In the genomic region with DNA sequence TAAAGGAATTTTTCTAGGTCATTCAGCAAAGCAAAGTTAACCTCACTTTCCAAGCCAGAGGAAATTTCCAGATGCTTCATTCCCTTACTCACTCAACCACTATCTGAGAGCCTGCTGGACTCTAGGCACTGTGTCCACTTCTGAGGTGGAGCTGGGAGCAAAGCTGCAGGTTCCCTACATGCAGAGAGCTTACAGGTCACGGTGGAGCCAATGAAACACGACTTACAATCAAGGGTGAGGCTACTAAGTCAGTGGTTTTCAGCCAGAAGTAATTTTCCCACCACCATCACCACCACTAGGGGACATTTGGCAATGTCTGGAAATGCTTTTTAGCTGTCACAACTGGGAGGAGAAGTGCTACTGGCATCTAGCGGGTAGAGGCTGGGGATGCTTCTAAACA, we compare ENCODE assay signal across 16 cellular contexts. TPM values are rescaled to one million over a fixed set of nuclear protein-coding genes. Genes with fewer than 3 reads are reported as not detected.
A peak's percentile ranks its signal among the peaks of the same experiment; 100 is the strongest.
DNase-seq lines count a peak whose midpoint lies in the region; ATAC-seq and TF ChIP-seq lines count a peak whose summit lies in the region.
"Had no signal": no experiment of that assay in that cellular context is flagged by ENCODE, and none has a peak within 500 bp of the region (broad histone marks: within the 10 kb centered on the region; RNA-seq: fewer than 3 reads in every experiment).

No MANE protein-coding gene starts in this region.

- TF ChIP-seq CTCF in BE2C (IDR thresholded peaks at IDR 0.05; ENCODE audit: low read depth, low read length) (peak; percentile 72), kidney epithelial cell (IDR thresholded peaks at IDR 0.05; ENCODE audit: insufficient read depth, low read length, poor library complexity, severe bottlenecking) (peak; percentile 21), GM13977 (IDR thresholded peaks at IDR 0.05; ENCODE audit: extremely low read depth, insufficient read depth, missing control alignments) (no peak)

- no peaks in the 10 kb centered on the region; the same call in 1 of the 2 replicates for H3K4me1 ChIP-seq in BE2C
- H3K4me1 ChIP-seq: body of pancreas, prostate gland, uterus had no signal

- H3K4me3 ChIP-seq in BE2C (ENCODE audit: low read depth, low read length) (no peak overlapping the region), kidney epithelial cell (ENCODE audit: low read depth, low read length) (no peak overlapping the region)
- H3K4me3 ChIP-seq: body of pancreas, prostate gland, uterus had no signal

- H3K27me3 ChIP-seq in BE2C (no peaks in the 10 kb centered on the region), kidney epithelial cell (ENCODE audit: control insufficient read depth, insufficient read depth, low read length) (no peaks in the 10 kb centered on the region)
- H3K27me3 ChIP-seq: body of pancreas, uterus had no signal

- DNase-seq in BE2C (peak; percentile 39), HuH-7 (ENCODE audit: low spot score) (peak; percentile 26), SK-N-DZ (ENCODE audit: low spot score) (peak; percentile 63), kidney epithelial cell (ENCODE audit: low read depth) (no peak), left colon (no peak), GM13977 (ENCODE audit: low spot score) (no peak)
- DNase-seq in stimulated activated CD4-positive, alpha-beta T cell treated with anti-CD3 and anti-CD28 coated beads, Interleukin-12 subunit alpha, Interleukin-12 subunit beta, amount 100 ng/mL, for 4 hours: no peak
- DNase-seq: activated gamma-delta T cell; body of pancreas; effector CD4-positive, alpha-beta T cell; foreskin fibroblast; stimulated activated CD4-positive, alpha-beta T cell treated with anti-CD3 and anti-CD28 coated beads, Interleukin-1b, Interleukin-23, amount 100 ng/mL, for 48 hours; uterus had no signal

- H3K9me3 ChIP-seq in BE2C: no peaks in the 10 kb centered on the region
- H3K9me3 ChIP-seq: body of pancreas, prostate gland, uterus had no signal

- no peaks in the 10 kb centered on the region for H3K36me3 ChIP-seq in BE2C
- H3K36me3 ChIP-seq in kidney epithelial cell (ENCODE audit: control insufficient read depth, insufficient read depth, low read length): no peaks in the 10 kb centered on the region
- H3K36me3 ChIP-seq: prostate gland, uterus had no signal

- ATAC-seq in left colon (no peak), GM19467 (IDR thresholded peaks at IDR 0.05; ENCODE audit: unreplicated experiment) (no peak)
- ATAC-seq: body of pancreas, HCT116 had no signal

- intact Hi-C loops in left colon (cut with DNase I, micrococcal nuclease): no loop called here

- in situ Hi-C loops in GM13977 (cut with MboI; ENCODE audit: low pct_unique_long_range_greater_than_20kb, low sequenced_read_pairs, unreplicated experiment): no loop called here

RNA-seq across cellular contexts. Expression of a gene that starts 34.5 kb away (rescaled TPM):
- polyA plus RNA-seq in BE2C (2012; ENCODE audit: insufficient read depth, insufficient read length, low read depth): 12.7 TPM
- 1.9 and 3.5 TPM in 2 replicates for polyA plus RNA-seq in SK-N-DZ (2014; cell fraction: cytosol; rRNA removed)
- polyA plus RNA-seq in SK-N-DZ (2014; cell fraction: nucleus; rRNA removed): 1.4 and 3.7 TPM in 2 replicates
- 1.0 and 1.4 TPM in 2 replicates for total RNA-seq in kidney epithelial cell
- total RNA-seq in left colon: 1 to 10 TPM; 1.7 to 4.9 TPM

Comparison
In these comparisons a context has a peak if more than half of its experiments do, and no peak if none do; other contexts are left out.
1. DNase-seq: peak in BE2C (single experiment), HuH-7 (single experiment) and SK-N-DZ (single experiment); none in kidney epithelial cell (single experiment), stimulated activated CD4-positive, alpha-beta T cell treated with anti-CD3 and anti-CD28 coated beads, Interleukin-12 subunit alpha, Interleukin-12 subunit beta, amount 100 ng/mL, for 4 hours (single experiment), left colon (0 of 2) and GM13977 (single experiment).